29 cellular contexts compared by ENCODE assay signal in genomic region chr11:108726077-108726800, GRCh38.
DNase-seq lines count a peak whose midpoint lies in the region; ATAC-seq and TF ChIP-seq lines count a peak whose summit lies in the region.
"Had no signal": no experiment of that assay in that cellular context is flagged by ENCODE, and none has a peak within 500 bp of the region (broad histone marks: within the 10 kb centered on the region; RNA-seq: fewer than 3 reads in every experiment).

No MANE protein-coding gene starts in this region.

- H3K4me2 ChIP-seq in OCI-LY3 (ENCODE audit: low read length), result peak overlapping the region; percentile 55
- H3K4me2 ChIP-seq: KMS-11 had no signal

- H3K4me1 ChIP-seq in OCI-LY3 (ENCODE audit: low read length) (peaks cover 25% of the 10 kb centered on the region), body of pancreas (peaks cover 8% of the 10 kb centered on the region)
- H3K4me1 ChIP-seq: parathyroid adenoma, right atrium auricular region, SJSA1, spleen, suprapubic skin had no signal

- no peaks in the 10 kb centered on the region for H3K27me3 Mint-ChIP-seq in activated T-cell treated with anti-CD3 and anti-CD28 coated beads, Interleukin-2, amount 50 U/mL, for 72 hours (ENCODE audit: low read depth)
- H3K27me3 Mint-ChIP-seq in progenitor cell of endocrine pancreas, result no peaks in the 10 kb centered on the region
- H3K27me3 Mint-ChIP-seq: activated CD4-positive, alpha-beta memory T cell treated with anti-CD3 and anti-CD28 coated beads, Interleukin-2, amount 10 ng/mL, durations not matched to agents 7 days and 5 days; activated naive CD8-positive, alpha-beta T cell treated with anti-CD3 and anti-CD28 coated beads, Interleukin-2, amount 10 ng/mL, durations not matched to agents 7 days and 5 days; T-cell had no signal

- peak overlapping the region; percentile 39 for H3K27ac Mint-ChIP-seq in activated T-cell treated with anti-CD3 and anti-CD28 coated beads, Interleukin-2, amount 50 U/mL, for 72 hours
- peak overlapping the region; percentile 30 for H3K27ac Mint-ChIP-seq in progenitor cell of endocrine pancreas
- H3K27ac Mint-ChIP-seq: activated CD4-positive, alpha-beta memory T cell treated with anti-CD3 and anti-CD28 coated beads, Interleukin-2, amount 10 ng/mL, durations not matched to agents 7 days and 5 days; activated naive CD8-positive, alpha-beta T cell treated with anti-CD3 and anti-CD28 coated beads, Interleukin-2, amount 10 ng/mL, durations not matched to agents 7 days and 5 days; T-cell had no signal

- no peak for DNase-seq in activated T-cell treated with anti-CD3 and anti-CD28 coated beads, Interleukin-2, amount 50 U/mL, for 72 hours
- DNase-seq in activated T-cell treated with anti-CD3 and anti-CD28 coated beads, Interleukin-2, amount 50 U/mL, for 1 hour, result no peak
- DNase-seq in progenitor cell of endocrine pancreas (ENCODE audit: low spot score, unreplicated experiment) (no peak), H7 (no peak), GM10248 (ENCODE audit: extremely low spot score) (no peak), body of pancreas (no peak)
- DNase-seq: ACHN; activated CD4-positive, alpha-beta memory T cell treated with anti-CD3 and anti-CD28 coated beads, Interleukin-2, amount 10 ng/mL, durations not matched to agents 7 days and 5 days; activated naive CD8-positive, alpha-beta T cell treated with anti-CD3 and anti-CD28 coated beads, Interleukin-2, amount 10 ng/mL, durations not matched to agents 7 days and 5 days; caudate nucleus; foreskin melanocyte; mucosa of descending colon; NCI-H1436; NCI-H2081 treated with DMSO at 0.1 percent for 48 hours; NCI-H226; NCI-H748 treated with DMSO at 0.1 percent for 48 hours; spleen; T-cell had no signal

- POLR2A ChIA-PET in GM10248 (lab: Yijun Ruan, JAX), result no interaction called here

- H3K36me3 ChIP-seq in OCI-LY3 (replicated peaks; ENCODE audit: low read depth, low read length) (peaks cover 25% of the 10 kb centered on the region), H7 (replicated peaks; ENCODE audit: control insufficient read depth, insufficient read depth, low read length) (peaks cover 2% of the 10 kb centered on the region), body of pancreas (replicated peaks in 1 of 2; ENCODE audit: insufficient read depth in 1 of 2, low read depth in 2 of 2) (peaks cover 0 to 4% of the 10 kb centered on the region in 2 donors)
- H3K36me3 ChIP-seq: SJSA1 had no signal

- CTCF ChIA-PET in GM10248 (lab: Yijun Ruan, JAX), result interaction anchor here (0.6 to 3.5 kb wide), 5 partner anchors 8 to 60 kb away, joined by 3 to 15 read pairs (median 7); no protein-coding TSS in a partner anchor

- no peaks in the 10 kb centered on the region for H3K9me3 ChIP-seq in OCI-LY3 (ENCODE audit: insufficient read depth, low read length)
- no peaks in the 10 kb centered on the region for H3K9me3 ChIP-seq in body of pancreas
- H3K9me3 ChIP-seq: mucosa of descending colon, SJSA1, suprapubic skin had no signal

- peaks cover 12 to 29% of the 10 kb centered on the region in 2 donors for H3K36me3 Mint-ChIP-seq in activated T-cell treated with anti-CD3 and anti-CD28 coated beads, Interleukin-2, amount 50 U/mL, for 72 hours (ENCODE audit: insufficient read depth in 2 of 2)
- peaks cover 13% of the 10 kb centered on the region for H3K36me3 Mint-ChIP-seq in progenitor cell of endocrine pancreas (ENCODE audit: insufficient read depth)

- H3K9ac ChIP-seq in OCI-LY3 (ENCODE audit: low read length), result no peak overlapping the region
- H3K9ac ChIP-seq: KMS-11, parathyroid adenoma had no signal

- peaks cover 40% of the 10 kb centered on the region for H3K79me2 ChIP-seq in OCI-LY3 (ENCODE audit: low read length)
- H3K79me2 ChIP-seq: parathyroid adenoma had no signal

- H3K4me3 ChIP-seq in OCI-LY3 (ENCODE audit: low read length), result 0 out of 2 replicates have a peak overlapping the region, but pooled peaks have one; percentile 8
- H3K4me3 ChIP-seq in H7 (ENCODE audit: insufficient read depth, low read depth, low read length), result no peak overlapping the region
- H3K4me3 ChIP-seq in body of pancreas, result no peak overlapping the region
- H3K4me3 ChIP-seq: esophagus muscularis mucosa, lung, mucosa of descending colon, right atrium auricular region, SJSA1, spleen, suprapubic skin had no signal

- WGBS in body of pancreas, 2 donors, result 87 to 97% methylated on average over 4 of the region's 4 CpGs

- no peak overlapping the region for H3K27ac ChIP-seq in OCI-LY3 (ENCODE audit: low read length)
- no peak overlapping the region for H3K27ac ChIP-seq in body of pancreas
- H3K27ac ChIP-seq: esophagus muscularis mucosa, KMS-11, parathyroid adenoma, right atrium auricular region, SJSA1, spleen, suprapubic skin had no signal

- peaks cover 59% of the 10 kb centered on the region for H3K4me1 Mint-ChIP-seq in activated T-cell treated with anti-CD3 and anti-CD28 coated beads, Interleukin-2, amount 50 U/mL, for 72 hours (ENCODE audit: low read depth)
- peaks cover 14% of the 10 kb centered on the region for H3K4me1 Mint-ChIP-seq in progenitor cell of endocrine pancreas (ENCODE audit: low read depth)

- TF ChIP-seq POLR2A in body of pancreas (IDR thresholded peaks at IDR 0.05), result no peak

- peaks cover 0 to 3% of the 10 kb centered on the region in 2 donors for H3K9me3 Mint-ChIP-seq in activated T-cell treated with anti-CD3 and anti-CD28 coated beads, Interleukin-2, amount 50 U/mL, for 72 hours
- H3K9me3 Mint-ChIP-seq in progenitor cell of endocrine pancreas (ENCODE audit: low read depth), result peaks cover 3% of the 10 kb centered on the region

- TF ChIP-seq CTCF in OCI-LY3 (IDR thresholded peaks at IDR 0.05; ENCODE audit: low read depth, low read length) (no peak), progenitor cell of endocrine pancreas (IDR thresholded peaks at IDR 0.05; ENCODE audit: unreplicated experiment) (no peak), GM10248 (IDR thresholded peaks at IDR 0.05; ENCODE audit: control extremely low read depth, extremely low read depth, low read depth, missing control alignments) (no peak), body of pancreas (IDR thresholded peaks at IDR 0.05) (no peak)

- intact Hi-C loops in body of pancreas (cut with DNase I), result no loop called here

- H4K20me1 ChIP-seq in OCI-LY3 (ENCODE audit: insufficient read depth, low read length), result peaks cover 18% of the 10 kb centered on the region

- peak overlapping the region; percentile 46 to 50 for H3K4me3 Mint-ChIP-seq in activated T-cell treated with anti-CD3 and anti-CD28 coated beads, Interleukin-2, amount 50 U/mL, for 72 hours
- no peak overlapping the region for H3K4me3 Mint-ChIP-seq in progenitor cell of endocrine pancreas (ENCODE audit: low read depth)
- H3K4me3 Mint-ChIP-seq: activated CD4-positive, alpha-beta memory T cell treated with anti-CD3 and anti-CD28 coated beads, Interleukin-2, amount 10 ng/mL, durations not matched to agents 7 days and 5 days; activated naive CD8-positive, alpha-beta T cell treated with anti-CD3 and anti-CD28 coated beads, Interleukin-2, amount 10 ng/mL, durations not matched to agents 7 days and 5 days; neural crest cell; T-cell had no signal

- H3K27me3 ChIP-seq in OCI-LY3 (ENCODE audit: low read depth, low read length) (no peaks in the 10 kb centered on the region), H7 (ENCODE audit: control insufficient read depth, insufficient read depth, low read length) (no peaks in the 10 kb centered on the region), body of pancreas (no peaks in the 10 kb centered on the region)
- H3K27me3 ChIP-seq: esophagus muscularis mucosa, right atrium auricular region, SJSA1, spleen, suprapubic skin had no signal

- H2AFZ ChIP-seq in OCI-LY3 (ENCODE audit: low read depth, low read length), result no peak overlapping the region
- H2AFZ ChIP-seq: parathyroid adenoma had no signal

- no peak for ATAC-seq in activated T-cell treated with anti-CD3 and anti-CD28 coated beads, Interleukin-2, amount 50 U/mL, for 72 hours (replicated peaks in 1 of 2)
- ATAC-seq in GM18517 (IDR thresholded peaks at IDR 0.05; ENCODE audit: unreplicated experiment), result peak; percentile 38
- ATAC-seq in body of pancreas, result no peak
- ATAC-seq: activated CD4-positive, CD25-positive, alpha-beta regulatory T cell treated with anti-CD3 and anti-CD28 coated beads, Interleukin-2, amount 50 U/mL, for 24 hours; mucosa of descending colon; T-cell had no signal
